Comparison of ENCODE assay signal across 10 cellular contexts in genomic region chr21:16302851-16303282, GRCh38.
DNase-seq lines count a peak whose midpoint lies in the region; ATAC-seq and TF ChIP-seq lines count a peak whose summit lies in the region.
"Had no signal": no experiment of that assay in that cellular context is flagged by ENCODE, and none has a peak within 500 bp of the region (broad histone marks: within the 10 kb centered on the region; RNA-seq: fewer than 3 reads in every experiment).

No MANE protein-coding gene starts in this region.

- no peaks in the 10 kb centered on the region for H3K27me3 ChIP-seq in MG63
- H3K27me3 ChIP-seq in endodermal cell (ENCODE audit: control insufficient read depth, insufficient read depth, low read length, poor library complexity, severe bottlenecking) = no peaks in the 10 kb centered on the region
- no peaks in the 10 kb centered on the region for H3K27me3 ChIP-seq in testis
- no peaks in the 10 kb centered on the region for H3K27me3 ChIP-seq in mammary epithelial cell (ENCODE audit: insufficient read depth, low read length)

- H3K79me2 ChIP-seq in mammary epithelial cell (ENCODE audit: insufficient read depth, low read length) = no peaks in the 10 kb centered on the region

- DNase-seq in MG63 (peak; percentile 68), endodermal cell (no peak), lower leg skin (ENCODE audit: low spot score in 2 of 2) (peak; percentile 40 to 86), testis (peak; percentile 61), activated gamma-delta T cell treated with Interleukin-2 at 50 U/mL for 16 hours (no peak), mammary epithelial cell (no peak)
- DNase-seq in stimulated activated CD4-positive, alpha-beta T cell treated with anti-CD3 and anti-CD28 coated beads, Interleukin-2, amount 100 ng/mL, for 48 hours = no peak
- DNase-seq: activated CD4-positive, CD25-positive, alpha-beta regulatory T cell; NCI-H510A treated with DMSO at 0.1 percent for 48 hours had no signal

- intact Hi-C loops in lower leg skin (cut with DNase I; ENCODE audit: low total_unique reads) = no loop called here
- intact Hi-C loops in testis (cut with DNase I; ENCODE audit: low total_unique reads) = no loop called here
- intact Hi-C loops in mammary epithelial cell (cut with micrococcal nuclease) = no loop called here

- TF ChIP-seq CTCF in endodermal cell (conservative IDR thresholded peaks at IDR 0.05) (no peak), lower leg skin (IDR thresholded peaks at IDR 0.05) (no peak), testis (IDR thresholded peaks at IDR 0.05) (no peak), mammary epithelial cell (conservative IDR thresholded peaks at IDR 0.05 in 1 of 2, IDR thresholded peaks at IDR 0.05 in 1 of 2; ENCODE audit: extremely low read depth in 1 of 2, insufficient read depth in 1 of 2, low read depth in 1 of 2, low read length in 2 of 2) (no peak)

- H2AFZ ChIP-seq in mammary epithelial cell (ENCODE audit: low read depth, low read length) = no peak overlapping the region

- H3K27ac ChIP-seq in endodermal cell (ENCODE audit: low read depth, low read length) (peak overlapping the region; percentile 69), testis (peak overlapping the region; percentile 42 to 85), mammary epithelial cell (ENCODE audit: insufficient read depth, low read depth, low read length) (no peak overlapping the region)

- H3K27me3 Mint-ChIP-seq in endodermal cell (ENCODE audit: insufficient read depth) = no peaks in the 10 kb centered on the region

- H3K27ac Mint-ChIP-seq in endodermal cell = no peak overlapping the region

- H3K4me1 ChIP-seq in endodermal cell (ENCODE audit: control insufficient read depth, insufficient read depth, low read length) (no peaks in the 10 kb centered on the region), testis (peaks cover 8% of the 10 kb centered on the region), mammary epithelial cell (ENCODE audit: insufficient read depth, low read length) (no peaks in the 10 kb centered on the region)

- TF ChIP-seq POLR2A in lower leg skin (IDR thresholded peaks at IDR 0.05) (no peak), testis (IDR thresholded peaks at IDR 0.05) (no peak)

- H3K4me1 Mint-ChIP-seq in endodermal cell = peaks cover 3% of the 10 kb centered on the region

- no TSS peak for BruUV-seq in mammary epithelial cell (replicated peaks; lab: Mats Ljungman, UMichigan)

- H3K9me3 ChIP-seq in MG63 (no peaks in the 10 kb centered on the region), endodermal cell (ENCODE audit: control insufficient read depth, low read length) (no peaks in the 10 kb centered on the region), testis (no peaks in the 10 kb centered on the region), mammary epithelial cell (replicated peaks; ENCODE audit: insufficient read depth, low read length) (no peaks in the 10 kb centered on the region)

- no peaks in the 10 kb centered on the region for H3K36me3 Mint-ChIP-seq in endodermal cell (ENCODE audit: low read depth)

- H3K4me3 Mint-ChIP-seq in endodermal cell = no peak overlapping the region

- in situ Hi-C loops in mammary epithelial cell (cut with MboI; ENCODE audit: low sequenced_read_pairs in 2 of 2) = no loop called here

- no peaks in the 10 kb centered on the region for H3K9me3 Mint-ChIP-seq in endodermal cell

- CTCF ChIA-PET in mammary epithelial cell (lab: Charles Lee; ENCODE audit: low non-redundant PET) = no interaction called here

- no peak for ATAC-seq in GM21529 (IDR thresholded peaks at IDR 0.05; ENCODE audit: unreplicated experiment)

- dilution Hi-C loops in mammary epithelial cell (cut with HindIII; ENCODE audit: low sequenced_read_pairs) = no loop called here

- 86 to 88% methylated on average over 1 to 4 of the region's 4 CpGs for WGBS in endodermal cell (ENCODE audit: insufficient coverage in 1 of 2, insufficient read length in 1 of 2), 2 experiments
- 43 to 67% methylated on average over 4 of the region's 4 CpGs for WGBS in lower leg skin, 2 donors
- 45 to 54% methylated on average over 4 of the region's 4 CpGs for WGBS in testis, 2 donors
- 98% methylated on average over 4 of the region's 4 CpGs for WGBS in mammary epithelial cell (ENCODE audit: low coverage, missing lambda C conversion rate)

- no peaks in the 10 kb centered on the region for H4K20me1 ChIP-seq in mammary epithelial cell (ENCODE audit: insufficient read depth, low read length)

- no peak overlapping the region for H3K4me2 ChIP-seq in mammary epithelial cell (ENCODE audit: insufficient read depth, low read depth, low read length)

- H3K36me3 ChIP-seq in MG63 (peaks cover 8% of the 10 kb centered on the region), endodermal cell (ENCODE audit: control insufficient read depth, insufficient read depth, low read length) (no peaks in the 10 kb centered on the region), testis (ENCODE audit: low read depth, missing control alignments) (no peaks in the 10 kb centered on the region), mammary epithelial cell (ENCODE audit: insufficient read depth, low read length) (no peaks in the 10 kb centered on the region)

- H3K9ac ChIP-seq in endodermal cell (ENCODE audit: extremely low read depth, low read length, poor library complexity, severe bottlenecking) (no peak overlapping the region), mammary epithelial cell (ENCODE audit: insufficient read depth, low read length) (no peak overlapping the region)

- H3K4me3 ChIP-seq in MG63 (no peak overlapping the region), endodermal cell (ENCODE audit: low read length) (no peak overlapping the region), lower leg skin (ENCODE audit: low read depth, poor library complexity, severe bottlenecking) (no peak overlapping the region), testis (no peak overlapping the region), mammary epithelial cell (replicated peaks in 1 of 3; ENCODE audit: insufficient read depth in 1 of 3, low read depth in 2 of 3, low read length in 3 of 3) (no peak overlapping the region)

Comparison
In these comparisons a context has a peak if more than half of its experiments do, and no peak if none do; other contexts are left out.
1. DNase-seq: peak in MG63 (single experiment), lower leg skin (2 of 2) and testis (single experiment); none in endodermal cell (single experiment), stimulated activated CD4-positive, alpha-beta T cell treated with anti-CD3 and anti-CD28 coated beads, Interleukin-2, amount 100 ng/mL, for 48 hours (0 of 2), activated gamma-delta T cell treated with Interleukin-2 at 50 U/mL for 16 hours (single experiment) and mammary epithelial cell (single experiment).